Comparison of ENCODE assay signal across 1 cellular context in the genomic region with DNA sequence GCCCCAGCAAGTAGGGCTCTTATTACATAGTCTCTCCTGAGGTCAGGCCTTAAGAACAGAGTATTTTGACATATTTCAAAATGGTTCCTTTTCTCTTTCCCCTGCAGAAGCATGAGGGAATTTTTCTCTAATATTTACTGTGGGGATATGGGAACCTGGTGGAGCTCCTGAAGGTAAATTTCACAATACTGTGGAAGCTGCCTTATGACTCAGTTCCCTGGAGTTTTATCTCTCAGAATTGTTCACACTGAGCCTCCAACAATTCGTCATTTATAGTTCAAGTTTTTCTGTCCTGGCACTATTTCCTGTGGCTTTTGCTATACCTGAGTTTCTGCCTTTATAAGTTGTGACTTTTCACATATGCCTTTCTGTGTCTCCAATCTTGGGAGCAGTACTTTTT.
TF ChIP-seq lines count a peak whose summit lies in the region.

No MANE protein-coding gene starts in this region.

TF ChIP-seq in GM23338, 12 proteins besides CTCF, POLR2A, EP300 and RAD21 (continued from another document):
- TF ChIP-seq, protein P1, sequence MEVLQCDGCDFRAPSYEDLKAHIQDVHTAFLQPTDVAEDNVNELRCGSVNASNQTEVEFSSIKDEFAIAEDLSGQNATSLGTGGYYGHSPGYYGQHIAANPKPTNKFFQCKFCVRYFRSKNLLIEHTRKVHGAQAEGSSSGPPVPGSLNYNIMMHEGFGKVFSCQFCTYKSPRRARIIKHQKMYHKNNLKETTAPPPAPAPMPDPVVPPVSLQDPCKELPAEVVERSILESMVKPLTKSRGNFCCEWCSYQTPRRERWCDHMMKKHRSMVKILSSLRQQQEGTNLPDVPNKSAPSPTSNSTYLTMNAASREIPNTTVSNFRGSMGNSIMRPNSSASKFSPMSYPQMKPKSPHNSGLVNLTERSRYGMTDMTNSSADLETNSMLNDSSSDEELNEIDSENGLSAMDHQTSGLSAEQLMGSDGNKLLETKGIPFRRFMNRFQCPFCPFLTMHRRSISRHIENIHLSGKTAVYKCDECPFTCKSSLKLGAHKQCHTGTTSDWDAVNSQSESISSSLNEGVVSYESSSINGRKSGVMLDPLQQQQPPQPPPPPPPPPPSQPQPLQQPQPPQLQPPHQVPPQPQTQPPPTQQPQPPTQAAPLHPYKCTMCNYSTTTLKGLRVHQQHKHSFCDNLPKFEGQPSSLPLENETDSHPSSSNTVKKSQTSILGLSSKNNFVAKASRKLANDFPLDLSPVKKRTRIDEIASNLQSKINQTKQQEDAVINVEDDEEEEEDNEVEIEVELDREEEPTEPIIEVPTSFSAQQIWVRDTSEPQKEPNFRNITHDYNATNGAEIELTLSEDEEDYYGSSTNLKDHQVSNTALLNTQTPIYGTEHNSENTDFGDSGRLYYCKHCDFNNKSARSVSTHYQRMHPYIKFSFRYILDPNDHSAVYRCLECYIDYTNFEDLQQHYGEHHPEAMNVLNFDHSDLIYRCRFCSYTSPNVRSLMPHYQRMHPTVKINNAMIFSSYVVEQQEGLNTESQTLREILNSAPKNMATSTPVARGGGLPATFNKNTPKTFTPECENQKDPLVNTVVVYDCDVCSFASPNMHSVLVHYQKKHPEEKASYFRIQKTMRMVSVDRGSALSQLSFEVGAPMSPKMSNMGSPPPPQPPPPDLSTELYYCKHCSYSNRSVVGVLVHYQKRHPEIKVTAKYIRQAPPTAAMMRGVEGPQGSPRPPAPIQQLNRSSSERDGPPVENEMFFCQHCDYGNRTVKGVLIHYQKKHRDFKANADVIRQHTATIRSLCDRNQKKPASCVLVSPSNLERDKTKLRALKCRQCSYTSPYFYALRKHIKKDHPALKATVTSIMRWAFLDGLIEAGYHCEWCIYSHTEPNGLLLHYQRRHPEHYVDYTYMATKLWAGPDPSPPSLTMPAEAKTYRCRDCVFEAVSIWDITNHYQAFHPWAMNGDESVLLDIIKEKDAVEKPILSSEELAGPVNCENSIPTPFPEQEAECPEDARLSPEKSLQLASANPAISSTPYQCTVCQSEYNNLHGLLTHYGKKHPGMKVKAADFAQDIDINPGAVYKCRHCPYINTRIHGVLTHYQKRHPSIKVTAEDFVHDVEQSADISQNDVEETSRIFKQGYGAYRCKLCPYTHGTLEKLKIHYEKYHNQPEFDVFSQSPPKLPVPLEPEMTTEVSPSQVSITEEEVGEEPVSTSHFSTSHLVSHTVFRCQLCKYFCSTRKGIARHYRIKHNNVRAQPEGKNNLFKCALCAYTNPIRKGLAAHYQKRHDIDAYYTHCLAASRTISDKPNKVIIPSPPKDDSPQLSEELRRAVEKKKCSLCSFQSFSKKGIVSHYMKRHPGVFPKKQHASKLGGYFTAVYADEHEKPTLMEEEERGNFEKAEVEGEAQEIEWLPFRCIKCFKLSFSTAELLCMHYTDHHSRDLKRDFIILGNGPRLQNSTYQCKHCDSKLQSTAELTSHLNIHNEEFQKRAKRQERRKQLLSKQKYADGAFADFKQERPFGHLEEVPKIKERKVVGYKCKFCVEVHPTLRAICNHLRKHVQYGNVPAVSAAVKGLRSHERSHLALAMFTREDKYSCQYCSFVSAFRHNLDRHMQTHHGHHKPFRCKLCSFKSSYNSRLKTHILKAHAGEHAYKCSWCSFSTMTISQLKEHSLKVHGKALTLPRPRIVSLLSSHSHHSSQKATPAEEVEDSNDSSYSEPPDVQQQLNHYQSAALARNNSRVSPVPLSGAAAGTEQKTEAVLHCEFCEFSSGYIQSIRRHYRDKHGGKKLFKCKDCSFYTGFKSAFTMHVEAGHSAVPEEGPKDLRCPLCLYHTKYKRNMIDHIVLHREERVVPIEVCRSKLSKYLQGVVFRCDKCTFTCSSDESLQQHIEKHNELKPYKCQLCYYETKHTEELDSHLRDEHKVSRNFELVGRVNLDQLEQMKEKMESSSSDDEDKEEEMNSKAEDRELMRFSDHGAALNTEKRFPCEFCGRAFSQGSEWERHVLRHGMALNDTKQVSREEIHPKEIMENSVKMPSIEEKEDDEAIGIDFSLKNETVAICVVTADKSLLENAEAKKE (CRISPR knock-in tag; IDR thresholded peaks at IDR 0.05), result no peak
- TF ChIP-seq EZH2 (IDR thresholded peaks at IDR 0.05; ENCODE audit: low read depth, unreplicated experiment) (no peak), STAT1 (IDR thresholded peaks at IDR 0.05; ENCODE audit: unreplicated experiment) (no peak)
